14 cellular contexts compared by ENCODE assay signal in the genomic region with DNA sequence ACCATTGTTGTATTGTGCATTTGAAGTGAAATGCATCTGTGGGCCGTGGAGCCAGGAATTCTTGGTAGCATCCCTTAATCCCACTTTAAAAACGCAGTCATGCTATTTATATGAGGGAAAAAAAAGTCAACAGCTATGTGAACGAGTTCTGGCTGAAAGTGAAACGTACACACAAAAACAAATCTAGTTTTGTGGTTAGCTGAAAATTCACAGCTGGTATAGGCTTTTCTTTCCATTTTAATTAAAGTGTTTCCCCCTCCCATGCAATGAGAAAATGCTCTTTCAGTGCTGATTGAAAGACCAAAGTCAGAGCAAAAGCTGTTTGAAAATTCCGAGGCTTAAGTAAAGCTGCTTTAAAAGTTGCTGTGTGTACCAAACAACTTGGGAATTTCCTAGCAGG.
A peak's percentile ranks its signal among the peaks of the same experiment; 100 is the strongest.
DNase-seq lines count a peak whose midpoint lies in the region; ATAC-seq, FAIRE-seq and TF ChIP-seq lines count a peak whose summit lies in the region.
"Had no signal": no experiment of that assay in that cellular context is flagged by ENCODE, and none has a peak within 500 bp of the region (broad histone marks: within the 10 kb centered on the region; RNA-seq: fewer than 3 reads in every experiment).

No MANE protein-coding gene starts in this region.

- TF ChIP-seq CTCF in fibroblast of lung (conservative IDR thresholded peaks at IDR 0.05 in 1 of 2, IDR thresholded peaks at IDR 0.05 in 1 of 2; ENCODE audit: low read depth in 1 of 2, low read length in 2 of 2) (no peak), tibial artery (IDR thresholded peaks at IDR 0.05) (no peak)

- no peak overlapping the region for H2AFZ ChIP-seq in fibroblast of lung (ENCODE audit: low read length)
- H2AFZ ChIP-seq: GM23338 had no signal

- peak; percentile 94 for FAIRE-seq in GM18507 (lab: Jason Lieb, UNC)

- H3K36me3 ChIP-seq in fibroblast of lung (ENCODE audit: control insufficient read depth, insufficient read depth, low read length) = no peaks in the 10 kb centered on the region
- H3K36me3 ChIP-seq in tibial artery = peaks cover 0 to 12% (median 0%) of the 10 kb centered on the region in 3 donors
- H3K36me3 ChIP-seq: thyroid gland, WERI-Rb-1 had no signal

- H3K4me1 ChIP-seq in fibroblast of lung (ENCODE audit: control insufficient read depth, extremely low read depth, insufficient read depth, low read length) (peaks cover 8% of the 10 kb centered on the region), tibial artery (peaks cover 0 to 37% (median 14%) of the 10 kb centered on the region in 4 donors)
- H3K4me1 ChIP-seq: thyroid gland had no signal

- H3K9ac ChIP-seq in fibroblast of lung (ENCODE audit: insufficient read depth, low read length) = no peak overlapping the region

- H4K20me1 ChIP-seq in fibroblast of lung (ENCODE audit: control insufficient read depth, extremely low read depth, insufficient read depth, low read length) = no peaks in the 10 kb centered on the region

- peak; percentile 78 for ATAC-seq in GM21447 (IDR thresholded peaks at IDR 0.05; ENCODE audit: unreplicated experiment)
- peak; percentile 54 for ATAC-seq in HG03342 (IDR thresholded peaks at IDR 0.05; ENCODE audit: unreplicated experiment)
- ATAC-seq: GM23338 had no signal

- H3K27me3 ChIP-seq in fibroblast of lung (ENCODE audit: control insufficient read depth, insufficient read depth, low read length) (no peaks in the 10 kb centered on the region), tibial artery (no peaks in the 10 kb centered on the region)
- H3K27me3 ChIP-seq: thyroid gland had no signal

- no peaks in the 10 kb centered on the region for H3K9me3 ChIP-seq in fibroblast of lung (ENCODE audit: control insufficient read depth, insufficient read depth, low read depth, low read length)
- no peaks in the 10 kb centered on the region for H3K9me3 ChIP-seq in tibial artery
- H3K9me3 ChIP-seq: thyroid gland had no signal

- H3K27ac ChIP-seq in fibroblast of lung (ENCODE audit: insufficient read depth, low read length) (no peak overlapping the region), tibial artery (peak overlapping the region in 1 of 2 donors; percentile 17)
- H3K27ac ChIP-seq: thyroid gland, WERI-Rb-1 had no signal

- no peak overlapping the region for H3K4me2 ChIP-seq in fibroblast of lung (ENCODE audit: extremely low read depth, insufficient read depth, low read length)
- H3K4me2 ChIP-seq: GM23338 had no signal

- no peak for DNase-seq in GM18507 (ENCODE audit: extremely low spot score, insufficient read length, low read depth)
- peak; percentile 8 to 13 for DNase-seq in fibroblast of lung (ENCODE audit: low read depth in 2 of 2)
- no peak for DNase-seq in mucosa of gallbladder (ENCODE audit: low spot score)
- DNase-seq in tibial artery = no peak
- no peak for DNase-seq in NCI-H2171 (lab: John Stamatoyannopoulos, UW)
- no peak for DNase-seq in KBM-7
- DNase-seq: amygdala, COR-L47, thyroid gland, WERI-Rb-1 had no signal

- no peaks in the 10 kb centered on the region for H3K79me2 ChIP-seq in fibroblast of lung (ENCODE audit: control insufficient read depth, insufficient read depth, low read length)

- intact Hi-C loops in tibial artery (cut with DNase I; ENCODE audit: low total_unique reads) = no loop called here

- in situ Hi-C loops in KBM-7 (cut with MboI; ENCODE audit: low pct_unique_long_range_greater_than_20kb, low sequenced_read_pairs) = no loop called here

- no peak overlapping the region for H3K4me3 ChIP-seq in fibroblast of lung (replicated peaks in 1 of 4; ENCODE audit: control extremely low read depth in 1 of 4, insufficient read depth in 1 of 4, low read depth in 3 of 4, low read length in 4 of 4)
- H3K4me3 ChIP-seq in tibial artery = no peak overlapping the region
- H3K4me3 ChIP-seq: GM23338, lung, thyroid gland had no signal

Comparison
In these comparisons a context has a peak if more than half of its experiments do, and no peak if none do; other contexts are left out.
1. DNase-seq: peak in fibroblast of lung (2 of 2); none in GM18507 (single experiment), mucosa of gallbladder (single experiment), tibial artery (0 of 2), NCI-H2171 (single experiment) and KBM-7 (single experiment).